In the genomic region with DNA sequence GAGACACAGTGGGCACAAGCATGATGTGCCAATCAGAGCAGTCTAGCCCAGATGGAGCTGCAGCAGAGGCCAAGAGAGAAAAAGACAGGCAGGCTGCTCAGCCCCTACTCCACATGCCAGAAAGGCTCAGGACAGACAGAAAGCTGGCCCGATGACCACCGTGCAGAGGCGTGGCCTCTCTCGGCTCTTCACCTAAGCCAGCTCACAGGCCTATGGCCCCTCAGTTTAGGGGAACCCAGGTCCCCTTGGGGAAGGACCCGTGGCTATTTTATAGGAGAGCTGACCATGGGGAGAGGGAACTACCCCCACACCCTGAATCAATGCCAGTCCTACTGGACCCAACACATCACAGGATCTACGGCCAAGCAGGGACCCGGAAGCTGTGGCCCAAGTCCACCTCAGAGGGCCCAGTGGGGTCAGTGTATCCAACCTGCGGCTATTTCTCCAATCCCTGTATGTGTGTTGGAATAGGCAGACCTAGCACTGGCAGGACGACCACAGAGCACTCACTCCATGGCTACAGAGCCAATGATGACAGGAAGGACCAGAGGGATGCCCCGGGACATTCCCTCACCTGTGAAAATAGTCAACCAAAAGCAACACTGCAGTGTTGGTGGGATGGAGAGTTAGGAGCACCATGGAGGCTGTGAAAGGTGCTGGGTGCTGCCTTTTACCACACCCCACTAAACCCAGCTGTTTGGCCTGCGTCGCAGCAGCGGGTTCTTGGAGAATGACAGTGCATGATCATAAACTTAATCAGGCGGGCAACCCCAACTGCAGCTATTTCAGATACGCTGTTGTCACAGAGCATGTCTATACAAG, we compare ENCODE assay signal across 26 cellular contexts.
A peak's percentile ranks its signal among the peaks of the same experiment; 100 is the strongest.
DNase-seq lines count a peak whose midpoint lies in the region; ATAC-seq and TF ChIP-seq lines count a peak whose summit lies in the region.
"Had no signal": no experiment of that assay in that cellular context is flagged by ENCODE, and none has a peak within 500 bp of the region (broad histone marks: within the 10 kb centered on the region; RNA-seq: fewer than 3 reads in every experiment).

No MANE protein-coding gene starts in this region.

- WGBS in trophoblast cell (ENCODE audit: extremely low coverage, insufficient coverage, insufficient read length), result no CpG with 5 or more reads among the region's 15 CpGs

- H3K4ac ChIP-seq in trophoblast cell (ENCODE audit: low read depth, low read length), result no peak overlapping the region

- H3K79me2 ChIP-seq in trophoblast cell (ENCODE audit: control insufficient read depth, insufficient read depth, low read length, poor library complexity), result no peaks in the 10 kb centered on the region

- H3K23ac ChIP-seq in trophoblast cell (ENCODE audit: low read length), result no peak overlapping the region

- no peak overlapping the region for H4K8ac ChIP-seq in trophoblast cell (ENCODE audit: low read depth, low read length)

- CTCF ChIA-PET in activated CD8-positive, alpha-beta T cell treated with anti-CD3 and anti-CD28 coated beads for 36 hours (lab: Charles Lee), result no interaction called here
- CTCF ChIA-PET in activated CD8-positive, alpha-beta T cell treated with anti-CD3 and anti-CD28 coated beads, Interleukin-2, amount 10 ng/mL, durations not matched to agents 7 days and 5 days (lab: Charles Lee), result interaction anchor here (0.6 kb wide), 1 partner anchor 102 kb away, joined by 3 read pairs; no protein-coding TSS in a partner anchor

- no peaks in the 10 kb centered on the region for H3K4me1 Mint-ChIP-seq in activated CD8-positive, alpha-beta T cell treated with anti-CD3 and anti-CD28 coated beads for 36 hours (ENCODE audit: low read depth)
- no peaks in the 10 kb centered on the region for H3K4me1 Mint-ChIP-seq in activated CD8-positive, alpha-beta T cell treated with anti-CD3 and anti-CD28 coated beads, Interleukin-2, amount 10 ng/mL, durations not matched to agents 7 days and 5 days (ENCODE audit: low read depth)
- peaks cover 3 to 17% of the 10 kb centered on the region in 2 donors for H3K4me1 Mint-ChIP-seq in immature natural killer cell
- H3K4me1 Mint-ChIP-seq: activated CD4-positive, alpha-beta memory T cell treated with anti-CD3 and anti-CD28 coated beads, Interleukin-2, amount 10 ng/mL, durations not matched to agents 7 days and 5 days had no signal

- H3K14ac ChIP-seq in trophoblast cell (ENCODE audit: low read length), result no peak overlapping the region

- no peak overlapping the region for H3K4me3 ChIP-seq in trophoblast cell (ENCODE audit: low read depth, low read length)
- H3K4me3 ChIP-seq: GM12878, mucosa of descending colon, prostate gland, testis had no signal

- no peak overlapping the region for H2BK5ac ChIP-seq in trophoblast cell (ENCODE audit: low read depth, low read length, poor library complexity)

- no peaks in the 10 kb centered on the region for H3K4me1 ChIP-seq in trophoblast cell (ENCODE audit: control insufficient read depth in 1 of 2, insufficient read depth in 2 of 2, low read length in 2 of 2)
- H3K4me1 ChIP-seq: prostate gland had no signal

- no peaks in the 10 kb centered on the region for H3K9me3 Mint-ChIP-seq in activated CD8-positive, alpha-beta T cell treated with anti-CD3 and anti-CD28 coated beads for 36 hours
- no peaks in the 10 kb centered on the region for H3K9me3 Mint-ChIP-seq in activated CD8-positive, alpha-beta T cell treated with anti-CD3 and anti-CD28 coated beads, Interleukin-2, amount 10 ng/mL, durations not matched to agents 7 days and 5 days (ENCODE audit: insufficient read depth)
- H3K9me3 Mint-ChIP-seq in activated naive CD4-positive, alpha-beta T cell treated with anti-CD3 and anti-CD28 coated beads, Interleukin-2, amount 50 U/mL, for 72 hours, result peaks cover 0 to 7% of the 10 kb centered on the region in 2 donors
- H3K9me3 Mint-ChIP-seq in immature natural killer cell, result no peaks in the 10 kb centered on the region

- no peak overlapping the region for H4K91ac ChIP-seq in trophoblast cell (ENCODE audit: low read depth, low read length)

- no peak overlapping the region for H3K9ac ChIP-seq in trophoblast cell (ENCODE audit: low read length)

- H3K4me2 ChIP-seq in trophoblast cell (ENCODE audit: low read length), result no peak overlapping the region

- peaks cover 1 to 3% of the 10 kb centered on the region in 2 experiments for H3K36me3 ChIP-seq in trophoblast cell (ENCODE audit: control insufficient read depth in 1 of 2, insufficient read depth in 2 of 2, low read length in 2 of 2)
- H3K36me3 ChIP-seq: prostate gland had no signal

- H3K27ac Mint-ChIP-seq in activated CD8-positive, alpha-beta T cell treated with anti-CD3 and anti-CD28 coated beads for 36 hours, result peak overlapping the region; percentile 11
- no peak overlapping the region for H3K27ac Mint-ChIP-seq in activated CD8-positive, alpha-beta T cell treated with anti-CD3 and anti-CD28 coated beads, Interleukin-2, amount 10 ng/mL, durations not matched to agents 7 days and 5 days
- no peak overlapping the region for H3K27ac Mint-ChIP-seq in activated naive CD4-positive, alpha-beta T cell treated with anti-CD3 and anti-CD28 coated beads, Interleukin-2, amount 50 U/mL, for 72 hours
- H3K27ac Mint-ChIP-seq in immature natural killer cell, result no peak overlapping the region
- H3K27ac Mint-ChIP-seq: activated CD4-positive, alpha-beta memory T cell treated with anti-CD3 and anti-CD28 coated beads, Interleukin-2, amount 10 ng/mL, durations not matched to agents 7 days and 5 days; nephron progenitor cell had no signal

- H3K27me3 Mint-ChIP-seq in activated CD8-positive, alpha-beta T cell treated with anti-CD3 and anti-CD28 coated beads for 36 hours, result no peaks in the 10 kb centered on the region
- H3K27me3 Mint-ChIP-seq in activated CD8-positive, alpha-beta T cell treated with anti-CD3 and anti-CD28 coated beads, Interleukin-2, amount 10 ng/mL, durations not matched to agents 7 days and 5 days (ENCODE audit: low read depth), result no peaks in the 10 kb centered on the region
- H3K27me3 Mint-ChIP-seq in immature natural killer cell (ENCODE audit: low read depth in 3 of 3), result no peaks in the 10 kb centered on the region
- H3K27me3 Mint-ChIP-seq: activated CD4-positive, alpha-beta memory T cell treated with anti-CD3 and anti-CD28 coated beads, Interleukin-2, amount 10 ng/mL, durations not matched to agents 7 days and 5 days had no signal

- no peak overlapping the region for H4K12ac ChIP-seq in trophoblast cell (ENCODE audit: low read depth, low read length)

- no peak overlapping the region for H3K27ac ChIP-seq in trophoblast cell (ENCODE audit: low read depth, low read length)
- H3K27ac ChIP-seq: prostate gland, testis had no signal

- DNase-seq in activated CD8-positive, alpha-beta T cell treated with anti-CD3 and anti-CD28 coated beads for 36 hours, result no peak
- no peak for DNase-seq in activated CD8-positive, alpha-beta T cell treated with anti-CD3 and anti-CD28 coated beads, Interleukin-2, amount 10 ng/mL, durations not matched to agents 7 days and 5 days
- DNase-seq in cerebellar cortex (ENCODE audit: low spot score), result peak; percentile 85
- DNase-seq in mesenteric fat pad (ENCODE audit: low spot score), result peak; percentile 64
- DNase-seq in trophoblast cell, result no peak
- DNase-seq in activated naive CD4-positive, alpha-beta T cell treated with anti-CD3 and anti-CD28 coated beads, Interleukin-2, amount 50 U/mL, for 72 hours (ENCODE audit: low spot score in 2 of 2), result no peak
- no peak for DNase-seq in immature natural killer cell
- DNase-seq: 8988T; activated CD4-positive, alpha-beta memory T cell treated with anti-CD3 and anti-CD28 coated beads, Interleukin-2, amount 10 ng/mL, durations not matched to agents 7 days and 5 days; activated naive CD4-positive, alpha-beta T cell; activated T-cell treated with anti-CD3 and anti-CD28 coated beads, Interleukin-2, amount 50 U/mL, for 1 hour; amniotic stem cell; DMS79; erythroblast; foreskin fibroblast; KBM-7; MM.1S; mucosa of descending colon; NCI-H1436; nephron progenitor cell; T-helper 9 cell; testis had no signal

- H2BK12ac ChIP-seq in trophoblast cell (ENCODE audit: low read length), result no peak overlapping the region

- POLR2A ChIA-PET in activated CD8-positive, alpha-beta T cell treated with anti-CD3 and anti-CD28 coated beads for 36 hours (lab: Charles Lee), result no interaction called here
- POLR2A ChIA-PET in activated CD8-positive, alpha-beta T cell treated with anti-CD3 and anti-CD28 coated beads, Interleukin-2, amount 10 ng/mL, durations not matched to agents 7 days and 5 days (lab: Charles Lee), result no interaction called here

- no peak overlapping the region for H3K4me3 Mint-ChIP-seq in activated CD8-positive, alpha-beta T cell treated with anti-CD3 and anti-CD28 coated beads for 36 hours
- H3K4me3 Mint-ChIP-seq in activated CD8-positive, alpha-beta T cell treated with anti-CD3 and anti-CD28 coated beads, Interleukin-2, amount 10 ng/mL, durations not matched to agents 7 days and 5 days, result no peak overlapping the region
- H3K4me3 Mint-ChIP-seq in immature natural killer cell, result no peak overlapping the region
- H3K4me3 Mint-ChIP-seq: activated CD4-positive, alpha-beta memory T cell treated with anti-CD3 and anti-CD28 coated beads, Interleukin-2, amount 10 ng/mL, durations not matched to agents 7 days and 5 days; nephron progenitor cell had no signal

- H2AK5ac ChIP-seq in trophoblast cell (ENCODE audit: low read length), result no peak overlapping the region

- intact Hi-C loops in activated CD8-positive, alpha-beta T cell treated with anti-CD3 and anti-CD28 coated beads for 36 hours (cut with micrococcal nuclease), result no loop called here

- TF ChIP-seq CTCF in activated CD8-positive, alpha-beta T cell treated with anti-CD3 and anti-CD28 coated beads for 36 hours (IDR thresholded peaks at IDR 0.05), result no peak

- no peak overlapping the region for H3K18ac ChIP-seq in trophoblast cell (ENCODE audit: low read length)

- H3K27me3 ChIP-seq in trophoblast cell (ENCODE audit: insufficient read depth, low read length), result no peaks in the 10 kb centered on the region
- H3K27me3 ChIP-seq: testis had no signal

- ATAC-seq in activated CD8-positive, alpha-beta T cell treated with anti-CD3 and anti-CD28 coated beads for 36 hours, result no peak
- ATAC-seq in activated CD8-positive, alpha-beta T cell treated with anti-CD3 and anti-CD28 coated beads, Interleukin-2, amount 10 ng/mL, durations not matched to agents 7 days and 5 days, result no peak
- no peak for ATAC-seq in HG03457 (IDR thresholded peaks at IDR 0.05; ENCODE audit: unreplicated experiment)
- ATAC-seq in activated naive CD4-positive, alpha-beta T cell treated with anti-CD3 and anti-CD28 coated beads, Interleukin-2, amount 50 U/mL, for 72 hours, result no peak
- ATAC-seq: activated CD4-positive, CD25-positive, alpha-beta regulatory T cell treated with anti-CD3 and anti-CD28 coated beads, Interleukin-2, amount 50 U/mL, for 24 hours; GM12878; mucosa of descending colon had no signal

- peaks cover 6% of the 10 kb centered on the region for H3K9me3 ChIP-seq in trophoblast cell (ENCODE audit: insufficient read depth, low read depth, low read length)
- H3K9me3 ChIP-seq: mucosa of descending colon, prostate gland, testis had no signal

- peaks cover 14% of the 10 kb centered on the region for H3K36me3 Mint-ChIP-seq in activated CD8-positive, alpha-beta T cell treated with anti-CD3 and anti-CD28 coated beads for 36 hours (ENCODE audit: low read depth)
- H3K36me3 Mint-ChIP-seq in activated CD8-positive, alpha-beta T cell treated with anti-CD3 and anti-CD28 coated beads, Interleukin-2, amount 10 ng/mL, durations not matched to agents 7 days and 5 days (ENCODE audit: low read depth), result peaks cover 16% of the 10 kb centered on the region
- peaks cover 3 to 11% of the 10 kb centered on the region in 2 donors for H3K36me3 Mint-ChIP-seq in activated naive CD4-positive, alpha-beta T cell treated with anti-CD3 and anti-CD28 coated beads, Interleukin-2, amount 50 U/mL, for 72 hours
- peaks cover 3 to 8% (median 5%) of the 10 kb centered on the region in 3 donors for H3K36me3 Mint-ChIP-seq in immature natural killer cell

- H2AFZ ChIP-seq in trophoblast cell (ENCODE audit: insufficient read depth, low read length, poor library complexity), result no peak overlapping the region

- H2BK120ac ChIP-seq in trophoblast cell (ENCODE audit: insufficient read depth, low read length, poor library complexity), result no peak overlapping the region

- no peaks in the 10 kb centered on the region for H3K79me1 ChIP-seq in trophoblast cell (ENCODE audit: low read length)

Comparison
In these comparisons a context has a peak if more than half of its experiments do, and no peak if none do; other contexts are left out.
1. DNase-seq: peak in cerebellar cortex (single experiment) and mesenteric fat pad (single experiment); none in activated CD8-positive, alpha-beta T cell treated with anti-CD3 and anti-CD28 coated beads for 36 hours (single experiment), activated CD8-positive, alpha-beta T cell treated with anti-CD3 and anti-CD28 coated beads, Interleukin-2, amount 10 ng/mL, durations not matched to agents 7 days and 5 days (single experiment), trophoblast cell (0 of 2), activated naive CD4-positive, alpha-beta T cell treated with anti-CD3 and anti-CD28 coated beads, Interleukin-2, amount 50 U/mL, for 72 hours (0 of 2) and immature natural killer cell (0 of 3).